In genomic region chr18:11320981-11321380, GRCh38 we compare ENCODE assay signal across 19 cellular contexts.
DNase-seq lines count a peak whose midpoint lies in the region; ATAC-seq and TF ChIP-seq lines count a peak whose summit lies in the region.
"Had no signal": no experiment of that assay in that cellular context is flagged by ENCODE, and none has a peak within 500 bp of the region (broad histone marks: within the 10 kb centered on the region; RNA-seq: fewer than 3 reads in every experiment).

No MANE protein-coding gene starts in this region.

- no peak for TF ChIP-seq CTCF in SK-N-SH (IDR thresholded peaks at IDR 0.05)
- TF ChIP-seq CTCF in fibroblast of lung (conservative IDR thresholded peaks at IDR 0.05 in 1 of 2, IDR thresholded peaks at IDR 0.05 in 1 of 2; ENCODE audit: low read depth in 1 of 2, low read length in 2 of 2): no peak
- no peak for TF ChIP-seq CTCF in body of pancreas (IDR thresholded peaks at IDR 0.05)
- TF ChIP-seq CTCF in upper lobe of right lung (IDR thresholded peaks at IDR 0.05): no peak
- TF ChIP-seq CTCF in RWPE1 (conservative IDR thresholded peaks at IDR 0.05; ENCODE audit: low read depth): no peak

- H3K36me3 ChIP-seq in ACC112 (ENCODE audit: insufficient read depth, low read length) (no peaks in the 10 kb centered on the region), SK-N-SH (replicated peaks in 1 of 2; ENCODE audit: control insufficient read depth in 1 of 2, insufficient read depth in 2 of 2, low read length in 1 of 2) (no peaks in the 10 kb centered on the region), fibroblast of lung (ENCODE audit: control insufficient read depth, insufficient read depth, low read length) (no peaks in the 10 kb centered on the region), body of pancreas (replicated peaks in 1 of 2; ENCODE audit: insufficient read depth in 1 of 2, low read depth in 2 of 2) (no peaks in the 10 kb centered on the region), upper lobe of right lung (no peaks in the 10 kb centered on the region)
- H3K36me3 ChIP-seq: colonic mucosa, gastroesophageal sphincter, Peyer's patch, uterus had no signal

- no peak for ATAC-seq in body of pancreas
- no peak for ATAC-seq in upper lobe of right lung
- ATAC-seq in GM19452 (IDR thresholded peaks at IDR 0.05; ENCODE audit: unreplicated experiment): no peak
- ATAC-seq: activated CD8-positive, alpha-beta memory T cell treated with anti-CD3 and anti-CD28 coated beads, Interleukin-2, amount 10 ng/mL, durations not matched to agents 7 days and 5 days; activated naive CD4-positive, alpha-beta T cell treated with anti-CD3 and anti-CD28 coated beads, Interleukin-2, amount 50 U/mL, for 72 hours; gastroesophageal sphincter; HCT116; psoas muscle had no signal

- TF ChIP-seq RAD21 in SK-N-SH (IDR thresholded peaks at IDR 0.05; ENCODE audit: low read length): no peak

- no peaks in the 10 kb centered on the region for H3K9me3 ChIP-seq in SK-N-SH
- no peaks in the 10 kb centered on the region for H3K9me3 ChIP-seq in fibroblast of lung (ENCODE audit: control insufficient read depth, insufficient read depth, low read depth, low read length)
- H3K9me3 ChIP-seq in body of pancreas: no peaks in the 10 kb centered on the region
- H3K9me3 ChIP-seq in upper lobe of right lung: no peaks in the 10 kb centered on the region
- H3K9me3 ChIP-seq: colonic mucosa, gastroesophageal sphincter, Peyer's patch, psoas muscle, uterus had no signal

- H3K4me3 ChIP-seq in ACC112 (ENCODE audit: low read depth, low read length) (no peak overlapping the region; the same call in 1 of the 2 replicates), SK-N-SH (ENCODE audit: low read depth in 2 of 2, low read length in 1 of 2) (no peak overlapping the region), fibroblast of lung (replicated peaks in 1 of 4; ENCODE audit: control extremely low read depth in 1 of 4, insufficient read depth in 1 of 4, low read depth in 3 of 4, low read length in 4 of 4) (no peak overlapping the region), body of pancreas (no peak overlapping the region), upper lobe of right lung (no peak overlapping the region)
- H3K4me3 ChIP-seq: colonic mucosa, gastroesophageal sphincter, Peyer's patch, psoas muscle, uterus had no signal

- WGBS in SK-N-SH (ENCODE audit: low lambda C conversion rate): 35% methylated on average over 11 of the region's 11 CpGs
- 63% methylated on average over 11 of the region's 11 CpGs for WGBS in body of pancreas, 2 donors

- H3K9me2 ChIP-seq in SK-N-SH: no peaks in the 10 kb centered on the region

- no peak overlapping the region for H2AFZ ChIP-seq in ACC112 (ENCODE audit: low read length, unreplicated experiment)
- peak overlapping the region; percentile 62; the same call in 1 of the 2 replicates for H2AFZ ChIP-seq in SK-N-SH (ENCODE audit: low read depth)
- no peak overlapping the region for H2AFZ ChIP-seq in fibroblast of lung (ENCODE audit: low read length)

- POLR2A ChIA-PET in SK-N-SH (lab: Yijun Ruan, JAX) (no interaction called here), RWPE1 (lab: Yijun Ruan, JAX; ENCODE audit: low non-redundant PET) (no interaction called here)

- peak overlapping the region; percentile 62 for H3K4me2 ChIP-seq in SK-N-SH
- peak overlapping the region; percentile 48 for H3K4me2 ChIP-seq in fibroblast of lung (ENCODE audit: extremely low read depth, insufficient read depth, low read length)

- no peak for TF ChIP-seq POLR2A in body of pancreas (IDR thresholded peaks at IDR 0.05)

- no peaks in the 10 kb centered on the region for H3K27me3 ChIP-seq in ACC112 (ENCODE audit: insufficient read depth, low read length)
- no peaks in the 10 kb centered on the region for H3K27me3 ChIP-seq in SK-N-SH (ENCODE audit: insufficient read depth)
- H3K27me3 ChIP-seq in fibroblast of lung (ENCODE audit: control insufficient read depth, insufficient read depth, low read length): no peaks in the 10 kb centered on the region
- no peaks in the 10 kb centered on the region for H3K27me3 ChIP-seq in body of pancreas
- no peaks in the 10 kb centered on the region for H3K27me3 ChIP-seq in upper lobe of right lung
- H3K27me3 ChIP-seq: colonic mucosa, gastroesophageal sphincter, Peyer's patch, uterus had no signal

- CTCF ChIA-PET in SK-N-SH (lab: Yijun Ruan, JAX): interaction anchor here (1.5 to 1.9 kb wide), 2 partner anchors 10 to 13 kb away, joined by 5 read pairs; no protein-coding TSS in a partner anchor
- CTCF ChIA-PET in RWPE1 (lab: Yijun Ruan, JAX): interaction anchor here (1.7 kb wide), 1 partner anchor 10 kb away, joined by 4 read pairs; no protein-coding TSS in a partner anchor

- H3F3A ChIP-seq in SK-N-SH (replicated peaks; ENCODE audit: insufficient read depth): peaks cover 46% of the 10 kb centered on the region

- H4K20me1 ChIP-seq in SK-N-SH (ENCODE audit: insufficient read depth): no peaks in the 10 kb centered on the region
- no peaks in the 10 kb centered on the region for H4K20me1 ChIP-seq in fibroblast of lung (ENCODE audit: control insufficient read depth, extremely low read depth, insufficient read depth, low read length)

- H3K4me1 ChIP-seq in ACC112 (ENCODE audit: control insufficient read depth, insufficient read depth, low read length, unreplicated experiment): peaks cover 56% of the 10 kb centered on the region
- H3K4me1 ChIP-seq in SK-N-SH (ENCODE audit: control insufficient read depth in 1 of 2, insufficient read depth in 2 of 2, low read depth in 1 of 2, low read length in 1 of 2): peaks cover 2 to 40% of the 10 kb centered on the region in 2 experiments
- peaks cover 13% of the 10 kb centered on the region for H3K4me1 ChIP-seq in fibroblast of lung (ENCODE audit: control insufficient read depth, extremely low read depth, insufficient read depth, low read length)
- peaks cover 10% of the 10 kb centered on the region for H3K4me1 ChIP-seq in body of pancreas
- H3K4me1 ChIP-seq in upper lobe of right lung: no peaks in the 10 kb centered on the region
- H3K4me1 ChIP-seq: colonic mucosa, gastroesophageal sphincter, Peyer's patch, uterus had no signal

- DNase-seq in HCEC 1CT (peak; percentile 83), SK-N-SH (no peak), fibroblast of lung (ENCODE audit: low read depth in 2 of 2) (peak; percentile 55 to 82), body of pancreas (no peak), upper lobe of right lung (no peak), RWPE1 (ENCODE audit: low spot score) (no peak)
- DNase-seq: activated CD8-positive, alpha-beta memory T cell treated with anti-CD3 and anti-CD28 coated beads, Interleukin-2, amount 10 ng/mL, durations not matched to agents 7 days and 5 days; colonic mucosa; DMS79 treated with DMSO at 0.1 percent for 48 hours; NCI-H1092; NCI-H446; Peyer's patch; psoas muscle; uterus had no signal

- peak overlapping the region; percentile 81 for H3K27ac ChIP-seq in ACC112 (ENCODE audit: low read depth, low read length)
- peak overlapping the region; percentile 51 to 95; a peak in 3 of 4 replicates for H3K27ac ChIP-seq in SK-N-SH (ENCODE audit: low read depth in 2 of 2, low read length in 1 of 2)
- H3K27ac ChIP-seq in fibroblast of lung (ENCODE audit: insufficient read depth, low read length): no peak overlapping the region
- no peak overlapping the region for H3K27ac ChIP-seq in body of pancreas
- H3K27ac ChIP-seq in upper lobe of right lung: no peak overlapping the region
- H3K27ac ChIP-seq in RWPE1: no peak overlapping the region
- H3K27ac ChIP-seq: colonic mucosa, gastroesophageal sphincter, Peyer's patch, psoas muscle, uterus had no signal

- peak overlapping the region; percentile 30; the same call in 1 of the 2 replicates for H3K9ac ChIP-seq in SK-N-SH
- no peak overlapping the region for H3K9ac ChIP-seq in fibroblast of lung (ENCODE audit: insufficient read depth, low read length)

- intact Hi-C loops in body of pancreas (cut with DNase I) (no loop called here), upper lobe of right lung (cut with DNase I) (no loop called here)

- H3K79me2 ChIP-seq in ACC112 (ENCODE audit: control insufficient read depth, insufficient read depth, low read length, unreplicated experiment): no peaks in the 10 kb centered on the region
- no peaks in the 10 kb centered on the region for H3K79me2 ChIP-seq in SK-N-SH (ENCODE audit: insufficient read depth)
- no peaks in the 10 kb centered on the region for H3K79me2 ChIP-seq in fibroblast of lung (ENCODE audit: control insufficient read depth, insufficient read depth, low read length)

- peak in 1 of 2 experiments; percentile 95; a peak in 2 of 4 replicates for TF ChIP-seq EP300 in SK-N-SH (IDR thresholded peaks at IDR 0.05; ENCODE audit: borderline replicate concordance in 1 of 2, low read depth in 1 of 2, low read length in 1 of 2)

TF ChIP-seq in SK-N-SH, 30 proteins besides CTCF, POLR2A, EP300 and RAD21 (continues in another document):
- TF ChIP-seq MEF2A (IDR thresholded peaks at IDR 0.05; ENCODE audit: borderline replicate concordance, low read depth) (peak; percentile 70), RXRA (IDR thresholded peaks at IDR 0.05; ENCODE audit: borderline replicate concordance, low read depth) (peak; percentile 70; the same call in 1 of the 2 replicates), JUND (IDR thresholded peaks at IDR 0.05) (peak; percentile 60), SIN3A (IDR thresholded peaks at IDR 0.05; ENCODE audit: borderline replicate concordance, low read depth, low read length) (no peak), FOXM1 (IDR thresholded peaks at IDR 0.05; ENCODE audit: low read depth) (peak; percentile 59; the same call in 1 of the 2 replicates)
- TF ChIP-seq, protein P1, sequence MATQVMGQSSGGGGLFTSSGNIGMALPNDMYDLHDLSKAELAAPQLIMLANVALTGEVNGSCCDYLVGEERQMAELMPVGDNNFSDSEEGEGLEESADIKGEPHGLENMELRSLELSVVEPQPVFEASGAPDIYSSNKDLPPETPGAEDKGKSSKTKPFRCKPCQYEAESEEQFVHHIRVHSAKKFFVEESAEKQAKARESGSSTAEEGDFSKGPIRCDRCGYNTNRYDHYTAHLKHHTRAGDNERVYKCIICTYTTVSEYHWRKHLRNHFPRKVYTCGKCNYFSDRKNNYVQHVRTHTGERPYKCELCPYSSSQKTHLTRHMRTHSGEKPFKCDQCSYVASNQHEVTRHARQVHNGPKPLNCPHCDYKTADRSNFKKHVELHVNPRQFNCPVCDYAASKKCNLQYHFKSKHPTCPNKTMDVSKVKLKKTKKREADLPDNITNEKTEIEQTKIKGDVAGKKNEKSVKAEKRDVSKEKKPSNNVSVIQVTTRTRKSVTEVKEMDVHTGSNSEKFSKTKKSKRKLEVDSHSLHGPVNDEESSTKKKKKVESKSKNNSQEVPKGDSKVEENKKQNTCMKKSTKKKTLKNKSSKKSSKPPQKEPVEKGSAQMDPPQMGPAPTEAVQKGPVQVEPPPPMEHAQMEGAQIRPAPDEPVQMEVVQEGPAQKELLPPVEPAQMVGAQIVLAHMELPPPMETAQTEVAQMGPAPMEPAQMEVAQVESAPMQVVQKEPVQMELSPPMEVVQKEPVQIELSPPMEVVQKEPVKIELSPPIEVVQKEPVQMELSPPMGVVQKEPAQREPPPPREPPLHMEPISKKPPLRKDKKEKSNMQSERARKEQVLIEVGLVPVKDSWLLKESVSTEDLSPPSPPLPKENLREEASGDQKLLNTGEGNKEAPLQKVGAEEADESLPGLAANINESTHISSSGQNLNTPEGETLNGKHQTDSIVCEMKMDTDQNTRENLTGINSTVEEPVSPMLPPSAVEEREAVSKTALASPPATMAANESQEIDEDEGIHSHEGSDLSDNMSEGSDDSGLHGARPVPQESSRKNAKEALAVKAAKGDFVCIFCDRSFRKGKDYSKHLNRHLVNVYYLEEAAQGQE (IDR thresholded peaks at IDR 0.05; ENCODE audit: low read depth, low read length): no peak

Comparison
In these comparisons a context has a peak if more than half of its experiments do, and no peak if none do; other contexts are left out.
1. H3K27ac ChIP-seq: peak in ACC112 (single experiment) and SK-N-SH (2 of 2); none in fibroblast of lung (single experiment), body of pancreas (0 of 4), upper lobe of right lung (single experiment) and RWPE1 (single experiment).
2. DNase-seq: peak in HCEC 1CT (single experiment) and fibroblast of lung (2 of 2); none in SK-N-SH (single experiment), body of pancreas (0 of 4), upper lobe of right lung (single experiment) and RWPE1 (single experiment).